23 cellular contexts compared by ENCODE assay signal in genomic region chr18:24200494-24200893, GRCh38.
"Had no signal": no experiment of that assay in that cellular context is flagged by ENCODE, and none has a peak within 500 bp of the region (broad histone marks: within the 10 kb centered on the region; RNA-seq: fewer than 3 reads in every experiment).

No MANE protein-coding gene starts in this region.

- H3K27ac ChIP-seq: coronary artery, thoracic aorta, uterus had no signal

- ATAC-seq: activated naive CD8-positive, alpha-beta T cell treated with anti-CD3 and anti-CD28 coated beads, Interleukin-2, amount 50 U/mL, for 24 hours; effector memory CD8-positive, alpha-beta T cell; naive thymus-derived CD4-positive, alpha-beta T cell; SK-N-SH treated with all-trans-retinoic acid at 6 μM for 48 hours; T-helper 17 cell had no signal

- H3K36me3 ChIP-seq: thoracic aorta, uterus had no signal

- H3K4me1 ChIP-seq: uterus had no signal

- H3K27me3 ChIP-seq: sigmoid colon, uterus had no signal

- DNase-seq: activated CD4-positive, alpha-beta memory T cell treated with anti-CD3 and anti-CD28 coated beads, Interleukin-2, amount 10 ng/mL, durations not matched to agents 7 days and 5 days; activated CD4-positive, alpha-beta T cell treated with anti-CD3 and anti-CD28 coated beads, Interleukin-2, amount 10 ng/mL, durations not matched to agents 7 days and 5 days; activated CD4-positive, CD25-positive, alpha-beta regulatory T cell treated with anti-CD3 and anti-CD28 coated beads, Interleukin-2, amount 50 U/mL, for 72 hours; activated CD8-positive, alpha-beta memory T cell treated with anti-CD3 and anti-CD28 coated beads, Interleukin-2, amount 50 U/mL, for 48 hours; activated gamma-delta T cell; activated naive CD8-positive, alpha-beta T cell treated with anti-CD3 and anti-CD28 coated beads, Interleukin-2, amount 50 U/mL, for 24 hours; activated T-cell treated with anti-CD3 and anti-CD28 coated beads, Interleukin-2, amount 50 U/mL, for 24 hours; cerebellar nuclear complex; effector memory CD8-positive, alpha-beta T cell; erythroblast; mammary epithelial cell; naive thymus-derived CD4-positive, alpha-beta T cell; posterior cingulate gyrus; sigmoid colon; small intestine; stimulated activated CD4-positive, alpha-beta T cell treated with anti-CD3 and anti-CD28 coated beads, Interleukin-2, amount 100 ng/mL, for 24 hours; stimulated activated naive CD4-positive, alpha-beta T cell treated with Interleukin-2 at 50 U/mL for 16 hours; T-helper 17 cell; T1000; uterus had no signal

- H3K4me3 ChIP-seq: coronary artery, sigmoid colon, thoracic aorta, uterus had no signal

- H3K9me3 ChIP-seq: sigmoid colon, thoracic aorta, uterus had no signal
